In the genomic region with DNA sequence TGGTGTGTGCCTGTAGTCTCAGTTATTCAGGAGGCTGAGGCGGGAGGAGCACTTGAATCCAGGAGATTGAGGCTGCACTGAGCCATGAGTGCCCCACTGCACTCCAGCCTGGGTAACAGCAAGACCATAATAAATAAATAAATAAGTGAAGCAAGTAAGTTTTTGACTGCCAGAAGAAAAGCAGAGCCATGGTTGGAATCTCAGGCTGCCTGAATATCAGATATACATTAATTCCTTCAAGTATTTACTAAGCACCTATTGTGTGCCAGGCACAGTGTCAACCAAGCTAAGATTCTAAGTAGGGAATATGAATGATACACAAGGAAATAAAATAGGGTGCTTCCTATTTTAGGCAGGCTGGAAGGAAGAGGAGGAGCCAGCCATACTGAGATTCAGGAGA, we compare ENCODE assay signal across 11 cellular contexts. TPM values are rescaled to one million over a fixed set of nuclear protein-coding genes. Genes with fewer than 3 reads are reported as not detected.
DNase-seq lines count a peak whose midpoint lies in the region; ATAC-seq, FAIRE-seq and TF ChIP-seq lines count a peak whose summit lies in the region.
"Had no signal": no experiment of that assay in that cellular context is flagged by ENCODE, and none has a peak within 500 bp of the region (broad histone marks: within the 10 kb centered on the region; RNA-seq: fewer than 3 reads in every experiment).

No MANE protein-coding gene starts in this region.

- no peak overlapping the region for H3K27ac Mint-ChIP-seq in activated T-cell treated with anti-CD3 and anti-CD28 coated beads, Interleukin-2, amount 50 U/mL, for 24 hours
- peak overlapping the region; percentile 70 for H3K27ac Mint-ChIP-seq in type B pancreatic cell

- TF ChIP-seq CTCF in astrocyte of the cerebellum (IDR thresholded peaks at IDR 0.05; ENCODE audit: low read depth, low read length, missing control alignments), result no peak
- TF ChIP-seq CTCF in HepG2 (CRISPR knock-in tag; IDR thresholded peaks at IDR 0.05), result no peak
- no peak for TF ChIP-seq CTCF in type B pancreatic cell (conservative IDR thresholded peaks at IDR 0.05)

- TF ChIP-seq EP300 in HepG2 (IDR thresholded peaks at IDR 0.05; ENCODE audit: low read depth in 2 of 2, low read length in 2 of 2), result no peak
- no peak for TF ChIP-seq EP300 in HepG2 (CRISPR knock-in tag; IDR thresholded peaks at IDR 0.05; ENCODE audit: borderline replicate concordance)

- no peaks in the 10 kb centered on the region for H3K9me3 Mint-ChIP-seq in activated T-cell treated with anti-CD3 and anti-CD28 coated beads, Interleukin-2, amount 50 U/mL, for 24 hours
- H3K9me3 Mint-ChIP-seq in type B pancreatic cell, result no peaks in the 10 kb centered on the region
- H3K9me3 Mint-ChIP-seq: activated CD4-positive, alpha-beta T cell treated with anti-CD3 and anti-CD28 coated beads, Interleukin-2, amount 10 ng/mL, durations not matched to agents 7 days and 5 days had no signal

- FAIRE-seq in HepG2 (lab: Jason Lieb, UNC), result no peak
- FAIRE-seq: colon had no signal

- peak overlapping the region; percentile 46 for H3K4me3 ChIP-seq in astrocyte of the cerebellum (ENCODE audit: low read depth, low read length)
- peak overlapping the region; percentile 86 to 95 (median 91) for H3K4me3 ChIP-seq in HepG2 (replicated peaks in 1 of 3; ENCODE audit: insufficient read depth in 1 of 3, low read depth in 2 of 3, low read length in 3 of 3)

- peaks cover 42% of the 10 kb centered on the region for H4K20me1 ChIP-seq in HepG2 (ENCODE audit: insufficient read depth, low read length)

- no peak for TF ChIP-seq RAD21 in HepG2 (CRISPR knock-in tag; IDR thresholded peaks at IDR 0.05)

- 0% methylated on average over 1 of the region's 1 CpG for WGBS in HepG2 (ENCODE audit: low lambda C conversion rate)

- H3K4me2 ChIP-seq in HepG2 (ENCODE audit: low read depth, low read length), result peak overlapping the region; percentile 90

- peaks cover 42% of the 10 kb centered on the region for H3K4me1 ChIP-seq in HepG2 (ENCODE audit: insufficient read depth, low read length)

- no peaks in the 10 kb centered on the region; a peak in 1 of 5 replicates for H3K27me3 ChIP-seq in HepG2 (ENCODE audit: control insufficient read depth in 1 of 2, insufficient read depth in 2 of 2, low read length in 2 of 2)

- H3K79me2 ChIP-seq in HepG2 (ENCODE audit: insufficient read depth, low read length), result peaks cover 50% of the 10 kb centered on the region

- POLR2A ChIA-PET in HepG2 (lab: Yijun Ruan, JAX), result interaction anchor here (1.0 to 14.3 kb wide), 15 partner anchors 7 to 202 kb away, joined by 3 to 514 read pairs (median 12); partner anchors contain the start of genes IQCN, JUND, LRRC25 and PGPEP1

- TF ChIP-seq POLR2A in HepG2 (IDR thresholded peaks at IDR 0.05; ENCODE audit: insufficient read depth in 1 of 2, low read depth in 2 of 2, low read length in 2 of 2), result no peak

- intact Hi-C loops in HepG2 (cut with micrococcal nuclease; ENCODE audit: unreplicated experiment), result loop anchor here (2.0 to 5.0 kb wide), 2 partner anchors 23 to 40 kb away; no protein-coding TSS in a partner anchor

- DNase-seq in activated T-cell treated with anti-CD3 and anti-CD28 coated beads, Interleukin-2, amount 50 U/mL, for 24 hours, result no peak
- no peak for DNase-seq in activated T-cell treated with anti-CD3 and anti-CD28 coated beads, Interleukin-2, amount 50 U/mL, for 48 hours
- DNase-seq in astrocyte of the cerebellum (ENCODE audit: low read depth), result no peak
- DNase-seq in HepG2 (ENCODE audit: low spot score), result no peak
- DNase-seq in type B pancreatic cell (ENCODE audit: extremely low spot score, unreplicated experiment), result no peak
- DNase-seq in amygdala (lab: John Stamatoyannopoulos, UW), result no peak
- no peak for DNase-seq in NCI-H1105 treated with DMSO at 0.1 percent for 48 hours (lab: John Stamatoyannopoulos, UW)
- DNase-seq: activated CD4-positive, alpha-beta T cell treated with anti-CD3 and anti-CD28 coated beads, Interleukin-2, amount 10 ng/mL, durations not matched to agents 7 days and 5 days; left ventricle myocardium superior had no signal

- H3K36me3 Mint-ChIP-seq in activated T-cell treated with anti-CD3 and anti-CD28 coated beads, Interleukin-2, amount 50 U/mL, for 24 hours (ENCODE audit: low read depth), result no peaks in the 10 kb centered on the region
- H3K36me3 Mint-ChIP-seq in type B pancreatic cell, result no peaks in the 10 kb centered on the region

- no peak overlapping the region for H2AFZ ChIP-seq in HepG2 (ENCODE audit: low read length)

- peak overlapping the region; percentile 20 for H3K4me3 Mint-ChIP-seq in activated T-cell treated with anti-CD3 and anti-CD28 coated beads, Interleukin-2, amount 50 U/mL, for 24 hours
- peak overlapping the region; percentile 85 for H3K4me3 Mint-ChIP-seq in type B pancreatic cell

- in situ Hi-C loops in astrocyte of the cerebellum (cut with HindIII; ENCODE audit: low sequenced_read_pairs) (no loop called here), HepG2 (cut with HindIII; ENCODE audit: extremely low pct_ligation_motif_present, low pct_unique_long_range_greater_than_20kb) (no loop called here)

- no TSS peak for BruUV-seq in HepG2 (replicated peaks; lab: Mats Ljungman, UMichigan)

- ATAC-seq in HepG2 (no peak), HG03039 (IDR thresholded peaks at IDR 0.05; ENCODE audit: unreplicated experiment) (no peak)

- peaks cover 71% of the 10 kb centered on the region for H3K27me3 Mint-ChIP-seq in activated T-cell treated with anti-CD3 and anti-CD28 coated beads, Interleukin-2, amount 50 U/mL, for 24 hours
- peaks cover 15% of the 10 kb centered on the region for H3K27me3 Mint-ChIP-seq in type B pancreatic cell

- no peaks in the 10 kb centered on the region for H3K9me3 ChIP-seq in HepG2 (ENCODE audit: low read length)

- CTCF ChIA-PET in HepG2 (lab: Yijun Ruan, JAX; ENCODE audit: low intra/inter-chr PET ratio, low total read pairs), result interaction anchor here (2.0 to 4.4 kb wide), 3 partner anchors 21 to 38 kb away, joined by 8 to 20 read pairs (median 10); no protein-coding TSS in a partner anchor

- peaks cover 10% of the 10 kb centered on the region for H3K4me1 Mint-ChIP-seq in activated T-cell treated with anti-CD3 and anti-CD28 coated beads, Interleukin-2, amount 50 U/mL, for 24 hours (ENCODE audit: low read depth)
- peaks cover 17% of the 10 kb centered on the region for H3K4me1 Mint-ChIP-seq in type B pancreatic cell (ENCODE audit: unreplicated experiment)

- peak overlapping the region; percentile 84 for H3K9ac ChIP-seq in HepG2 (ENCODE audit: insufficient read depth, low read depth, low read length)

- H3K36me3 ChIP-seq in HepG2 (replicated peaks in 1 of 2; ENCODE audit: control insufficient read depth in 1 of 2, insufficient read depth in 2 of 2, low read length in 2 of 2), result peaks cover 4 to 24% of the 10 kb centered on the region in 2 experiments; a peak in 4 of 5 replicates

- peak overlapping the region; percentile 80 for H3K27ac ChIP-seq in HepG2 (ENCODE audit: extremely low read length, insufficient read depth, low read length)

RNA-seq across cellular contexts. Expression of gene GDF15, which starts 1.4 kb away (rescaled TPM):
- total RNA-seq in HepG2 (2016; rRNA removed; fragmentation: Illumina TruSeq; extraction: Trizol) (43.0 and 146 TPM in 2 replicates), type B pancreatic cell (ENCODE audit: low replicate concordance) (102 and 106 TPM in 2 replicates)
- 42.0 and 45.2 TPM in 2 replicates for total RNA-seq in HepG2 (2016; cell fraction: cytosol; rRNA removed; fragmentation: Illumina TruSeq; extraction: Trizol; ENCODE audit: low read depth)
- 37.4 and 148 TPM in 2 replicates for total RNA-seq in HepG2 (2016; cell fraction: insoluble cytoplasmic fraction; rRNA removed; fragmentation: Illumina TruSeq; extraction: Trizol)
- total RNA-seq in HepG2 (2016; cell fraction: membrane; rRNA removed; fragmentation: Illumina TruSeq; extraction: Trizol), result 53.4 and 57.4 TPM in 2 replicates
- 112 and 139 TPM in 2 replicates for total RNA-seq in HepG2 (2016; cell fraction: nucleus; rRNA removed; fragmentation: Illumina TruSeq; extraction: Trizol)
- 422 and 537 TPM in 2 replicates for polyA plus RNA-seq in HepG2 (2011; rRNA removed)
- polyA plus RNA-seq in HepG2 (2011; cell fraction: cytosol; rRNA removed), result 539 and 794 TPM in 2 replicates
- polyA plus RNA-seq in HepG2 (2011; cell fraction: nucleus; rRNA removed), result 1,510 and 1,558 TPM in 2 replicates
- 229 and 758 TPM in 2 replicates for polyA plus RNA-seq in HepG2 (2012)
- 22.2 and 24.9 TPM in 2 replicates for polyA plus RNA-seq in HepG2 (2016; cell fraction: cytosol; fragmentation: Illumina TruSeq; extraction: Trizol; ENCODE audit: low read depth)
- polyA plus RNA-seq in HepG2 (2016; cell fraction: insoluble cytoplasmic fraction; fragmentation: Illumina TruSeq; extraction: Trizol; ENCODE audit: low read depth), result 49.2 and 57.0 TPM in 2 replicates
- polyA plus RNA-seq in HepG2 (2016; cell fraction: membrane; fragmentation: Illumina TruSeq; extraction: Trizol; ENCODE audit: low read depth), result 30.8 and 31.5 TPM in 2 replicates
- polyA plus RNA-seq in HepG2 (2016; cell fraction: nucleus; fragmentation: Illumina TruSeq; extraction: Trizol; ENCODE audit: insufficient read depth, low read depth), result 315 and 334 TPM in 2 replicates
- polyA minus RNA-seq in HepG2 (2011; rRNA and poly(A)+ RNA removed; ENCODE audit: low replicate concordance), result 4.5 and 440 TPM in 2 replicates
- polyA minus RNA-seq in HepG2 (2011; cell fraction: cytosol; rRNA and poly(A)+ RNA removed), result 366 and 433 TPM in 2 replicates
- 115 and 151 TPM in 2 replicates for polyA minus RNA-seq in HepG2 (2011; cell fraction: nucleus; rRNA and poly(A)+ RNA removed)
- total RNA-seq: activated CD4-positive, alpha-beta T cell treated with anti-CD3 and anti-CD28 coated beads, Interleukin-2, amount 10 ng/mL, durations not matched to agents 7 days and 5 days had no signal

RNA-seq across cellular contexts. Expression of gene LRRC25, which starts 10.0 kb away (rescaled TPM):
- total RNA-seq in HepG2 (2016; rRNA removed; fragmentation: Illumina TruSeq; extraction: Trizol) (0.13 TPM in 1 of 2 replicates, not detected in the other), type B pancreatic cell (ENCODE audit: low replicate concordance) (0.19 TPM in 1 of 2 replicates, not detected in the other)
- 0.20 TPM in 1 of 2 replicates, not detected in the other for total RNA-seq in HepG2 (2016; cell fraction: cytosol; rRNA removed; fragmentation: Illumina TruSeq; extraction: Trizol; ENCODE audit: low read depth)
- 0.11 TPM in 1 of 2 replicates, not detected in the other for total RNA-seq in HepG2 (2016; cell fraction: insoluble cytoplasmic fraction; rRNA removed; fragmentation: Illumina TruSeq; extraction: Trizol)
- total RNA-seq in HepG2 (2016; cell fraction: membrane; rRNA removed; fragmentation: Illumina TruSeq; extraction: Trizol), result 0.17 and 0.19 TPM in 2 replicates
- total RNA-seq in HepG2 (2016; cell fraction: nucleus; rRNA removed; fragmentation: Illumina TruSeq; extraction: Trizol), result 0.25 TPM in 1 of 2 replicates, not detected in the other
- polyA plus RNA-seq in HepG2 (2011; rRNA removed), result 0.53 and 0.85 TPM in 2 replicates
- 0.66 and 0.68 TPM in 2 replicates for polyA plus RNA-seq in HepG2 (2011; cell fraction: cytosol; rRNA removed)
- 0.16 and 0.35 TPM in 2 replicates for polyA plus RNA-seq in HepG2 (2011; cell fraction: nucleus; rRNA removed)
- 0.11 and 0.13 TPM in 2 replicates for polyA plus RNA-seq in HepG2 (2012)
- polyA plus RNA-seq in HepG2 (2016; cell fraction: cytosol; fragmentation: Illumina TruSeq; extraction: Trizol; ENCODE audit: low read depth), result 0.05 TPM in 1 of 2 replicates, not detected in the other
- polyA plus RNA-seq in HepG2 (2016; cell fraction: insoluble cytoplasmic fraction; fragmentation: Illumina TruSeq; extraction: Trizol; ENCODE audit: low read depth), result 0.12 and 0.15 TPM in 2 replicates
- polyA plus RNA-seq in HepG2 (2016; cell fraction: membrane; fragmentation: Illumina TruSeq; extraction: Trizol; ENCODE audit: low read depth), result 0.13 TPM in 1 of 2 replicates, not detected in the other
- polyA plus RNA-seq in HepG2 (2016; cell fraction: nucleus; fragmentation: Illumina TruSeq; extraction: Trizol; ENCODE audit: insufficient read depth, low read depth), result not detected in 2 replicates
- 0.60 TPM in 1 of 2 replicates, not detected in the other for polyA minus RNA-seq in HepG2 (2011; rRNA and poly(A)+ RNA removed; ENCODE audit: low replicate concordance)
- 0.40 and 0.70 TPM in 2 replicates for polyA minus RNA-seq in HepG2 (2011; cell fraction: cytosol; rRNA and poly(A)+ RNA removed)
- polyA minus RNA-seq in HepG2 (2011; cell fraction: nucleus; rRNA and poly(A)+ RNA removed), result 0.25 TPM in 1 of 2 replicates, not detected in the other
- total RNA-seq: activated CD4-positive, alpha-beta T cell treated with anti-CD3 and anti-CD28 coated beads, Interleukin-2, amount 10 ng/mL, durations not matched to agents 7 days and 5 days had no signal

RNA-seq across cellular contexts. Expression of gene SSBP4, which starts 31.8 kb away (rescaled TPM):
- total RNA-seq in HepG2 (2016; rRNA removed; fragmentation: Illumina TruSeq; extraction: Trizol) (19.3 and 39.5 TPM in 2 replicates), type B pancreatic cell (ENCODE audit: low replicate concordance) (76.7 and 99.0 TPM in 2 replicates)
- total RNA-seq in HepG2 (2016; cell fraction: cytosol; rRNA removed; fragmentation: Illumina TruSeq; extraction: Trizol; ENCODE audit: low read depth), result 95.2 and 104 TPM in 2 replicates
- 14.4 and 39.0 TPM in 2 replicates for total RNA-seq in HepG2 (2016; cell fraction: insoluble cytoplasmic fraction; rRNA removed; fragmentation: Illumina TruSeq; extraction: Trizol)
- 103 and 124 TPM in 2 replicates for total RNA-seq in HepG2 (2016; cell fraction: membrane; rRNA removed; fragmentation: Illumina TruSeq; extraction: Trizol)
- total RNA-seq in HepG2 (2016; cell fraction: nucleus; rRNA removed; fragmentation: Illumina TruSeq; extraction: Trizol), result 26.9 and 35.1 TPM in 2 replicates
- 20.8 and 33.4 TPM in 2 replicates for polyA plus RNA-seq in HepG2 (2011; rRNA removed)
- 11.6 and 28.6 TPM in 2 replicates for polyA plus RNA-seq in HepG2 (2011; cell fraction: cytosol; rRNA removed)
- polyA plus RNA-seq in HepG2 (2011; cell fraction: nucleus; rRNA removed), result 200 and 290 TPM in 2 replicates
- 18.2 and 31.6 TPM in 2 replicates for polyA plus RNA-seq in HepG2 (2012)
- 133 and 147 TPM in 2 replicates for polyA plus RNA-seq in HepG2 (2016; cell fraction: cytosol; fragmentation: Illumina TruSeq; extraction: Trizol; ENCODE audit: low read depth)
- polyA plus RNA-seq in HepG2 (2016; cell fraction: insoluble cytoplasmic fraction; fragmentation: Illumina TruSeq; extraction: Trizol; ENCODE audit: low read depth), result 34.3 and 41.3 TPM in 2 replicates
- polyA plus RNA-seq in HepG2 (2016; cell fraction: membrane; fragmentation: Illumina TruSeq; extraction: Trizol; ENCODE audit: low read depth), result 147 and 152 TPM in 2 replicates
- polyA plus RNA-seq in HepG2 (2016; cell fraction: nucleus; fragmentation: Illumina TruSeq; extraction: Trizol; ENCODE audit: insufficient read depth, low read depth), result 117 and 122 TPM in 2 replicates
- 10.3 and 12.3 TPM in 2 replicates for polyA minus RNA-seq in HepG2 (2011; rRNA and poly(A)+ RNA removed; ENCODE audit: low replicate concordance)
- polyA minus RNA-seq in HepG2 (2011; cell fraction: cytosol; rRNA and poly(A)+ RNA removed), result 12.0 and 13.9 TPM in 2 replicates
- 20.1 and 21.6 TPM in 2 replicates for polyA minus RNA-seq in HepG2 (2011; cell fraction: nucleus; rRNA and poly(A)+ RNA removed)

RNA-seq across cellular contexts. Expression of gene PGPEP1, which starts 47.0 kb away (rescaled TPM):
- total RNA-seq in HepG2 (2016; rRNA removed; fragmentation: Illumina TruSeq; extraction: Trizol), result 56.6 and 57.7 TPM in 2 replicates
- 13.1 and 14.4 TPM in 2 replicates for total RNA-seq in HepG2 (2016; cell fraction: cytosol; rRNA removed; fragmentation: Illumina TruSeq; extraction: Trizol; ENCODE audit: low read depth)
- total RNA-seq in HepG2 (2016; cell fraction: insoluble cytoplasmic fraction; rRNA removed; fragmentation: Illumina TruSeq; extraction: Trizol), result 51.1 and 64.9 TPM in 2 replicates
- 36.0 and 36.7 TPM in 2 replicates for total RNA-seq in HepG2 (2016; cell fraction: membrane; rRNA removed; fragmentation: Illumina TruSeq; extraction: Trizol)
- total RNA-seq in HepG2 (2016; cell fraction: nucleus; rRNA removed; fragmentation: Illumina TruSeq; extraction: Trizol), result 30.3 and 33.5 TPM in 2 replicates
- 53.1 and 64.3 TPM in 2 replicates for polyA plus RNA-seq in HepG2 (2011; rRNA removed)
- polyA plus RNA-seq in HepG2 (2011; cell fraction: cytosol; rRNA removed), result 37.2 and 38.6 TPM in 2 replicates
- 97.0 and 102 TPM in 2 replicates for polyA plus RNA-seq in HepG2 (2011; cell fraction: nucleus; rRNA removed)
- polyA plus RNA-seq in HepG2 (2012), result 26.8 and 28.6 TPM in 2 replicates
- polyA plus RNA-seq in HepG2 (2016; cell fraction: cytosol; fragmentation: Illumina TruSeq; extraction: Trizol; ENCODE audit: low read depth), result 15.6 and 16.2 TPM in 2 replicates
- polyA plus RNA-seq in HepG2 (2016; cell fraction: insoluble cytoplasmic fraction; fragmentation: Illumina TruSeq; extraction: Trizol; ENCODE audit: low read depth), result 40.6 and 44.1 TPM in 2 replicates
- 22.8 and 23.5 TPM in 2 replicates for polyA plus RNA-seq in HepG2 (2016; cell fraction: membrane; fragmentation: Illumina TruSeq; extraction: Trizol; ENCODE audit: low read depth)
- polyA plus RNA-seq in HepG2 (2016; cell fraction: nucleus; fragmentation: Illumina TruSeq; extraction: Trizol; ENCODE audit: insufficient read depth, low read depth), result 51.1 and 66.5 TPM in 2 replicates
- 22.4 and 187 TPM in 2 replicates for polyA minus RNA-seq in HepG2 (2011; rRNA and poly(A)+ RNA removed; ENCODE audit: low replicate concordance)
- 44.1 and 52.6 TPM in 2 replicates for polyA minus RNA-seq in HepG2 (2011; cell fraction: cytosol; rRNA and poly(A)+ RNA removed)
- polyA minus RNA-seq in HepG2 (2011; cell fraction: nucleus; rRNA and poly(A)+ RNA removed), result 46.4 and 57.7 TPM in 2 replicates
- total RNA-seq in type B pancreatic cell (ENCODE audit: low replicate concordance), result 28.8 and 46.7 TPM in 2 replicates

RNA-seq across cellular contexts. Expression of gene ISYNA1, which starts 50.5 kb away (rescaled TPM):
- total RNA-seq in HepG2 (2016; rRNA removed; fragmentation: Illumina TruSeq; extraction: Trizol) (29.4 and 48.5 TPM in 2 replicates), type B pancreatic cell (ENCODE audit: low replicate concordance) (278 and 303 TPM in 2 replicates)
- 8.4 and 10.1 TPM in 2 replicates for total RNA-seq in HepG2 (2016; cell fraction: cytosol; rRNA removed; fragmentation: Illumina TruSeq; extraction: Trizol; ENCODE audit: low read depth)
- total RNA-seq in HepG2 (2016; cell fraction: insoluble cytoplasmic fraction; rRNA removed; fragmentation: Illumina TruSeq; extraction: Trizol), result 29.3 and 46.4 TPM in 2 replicates
- total RNA-seq in HepG2 (2016; cell fraction: membrane; rRNA removed; fragmentation: Illumina TruSeq; extraction: Trizol), result 16.0 and 18.7 TPM in 2 replicates
- 33.6 and 37.4 TPM in 2 replicates for total RNA-seq in HepG2 (2016; cell fraction: nucleus; rRNA removed; fragmentation: Illumina TruSeq; extraction: Trizol)
- polyA plus RNA-seq in HepG2 (2011; rRNA removed), result 29.6 and 36.5 TPM in 2 replicates
- polyA plus RNA-seq in HepG2 (2011; cell fraction: cytosol; rRNA removed), result 14.0 and 25.3 TPM in 2 replicates
- 246 and 367 TPM in 2 replicates for polyA plus RNA-seq in HepG2 (2011; cell fraction: nucleus; rRNA removed)
- 32.5 and 49.8 TPM in 2 replicates for polyA plus RNA-seq in HepG2 (2012)
- polyA plus RNA-seq in HepG2 (2016; cell fraction: cytosol; fragmentation: Illumina TruSeq; extraction: Trizol; ENCODE audit: low read depth), result 16.0 and 16.5 TPM in 2 replicates
- polyA plus RNA-seq in HepG2 (2016; cell fraction: insoluble cytoplasmic fraction; fragmentation: Illumina TruSeq; extraction: Trizol; ENCODE audit: low read depth), result 44.6 and 57.4 TPM in 2 replicates
- polyA plus RNA-seq in HepG2 (2016; cell fraction: membrane; fragmentation: Illumina TruSeq; extraction: Trizol; ENCODE audit: low read depth), result 18.1 and 22.4 TPM in 2 replicates
- 103 and 119 TPM in 2 replicates for polyA plus RNA-seq in HepG2 (2016; cell fraction: nucleus; fragmentation: Illumina TruSeq; extraction: Trizol; ENCODE audit: insufficient read depth, low read depth)
- polyA minus RNA-seq in HepG2 (2011; rRNA and poly(A)+ RNA removed; ENCODE audit: low replicate concordance), result 1.3 and 50.2 TPM in 2 replicates
- 20.4 and 29.0 TPM in 2 replicates for polyA minus RNA-seq in HepG2 (2011; cell fraction: cytosol; rRNA and poly(A)+ RNA removed)
- 13.3 and 14.3 TPM in 2 replicates for polyA minus RNA-seq in HepG2 (2011; cell fraction: nucleus; rRNA and poly(A)+ RNA removed)
